ENCODE assay signal across 8 cellular contexts in the genomic region with DNA sequence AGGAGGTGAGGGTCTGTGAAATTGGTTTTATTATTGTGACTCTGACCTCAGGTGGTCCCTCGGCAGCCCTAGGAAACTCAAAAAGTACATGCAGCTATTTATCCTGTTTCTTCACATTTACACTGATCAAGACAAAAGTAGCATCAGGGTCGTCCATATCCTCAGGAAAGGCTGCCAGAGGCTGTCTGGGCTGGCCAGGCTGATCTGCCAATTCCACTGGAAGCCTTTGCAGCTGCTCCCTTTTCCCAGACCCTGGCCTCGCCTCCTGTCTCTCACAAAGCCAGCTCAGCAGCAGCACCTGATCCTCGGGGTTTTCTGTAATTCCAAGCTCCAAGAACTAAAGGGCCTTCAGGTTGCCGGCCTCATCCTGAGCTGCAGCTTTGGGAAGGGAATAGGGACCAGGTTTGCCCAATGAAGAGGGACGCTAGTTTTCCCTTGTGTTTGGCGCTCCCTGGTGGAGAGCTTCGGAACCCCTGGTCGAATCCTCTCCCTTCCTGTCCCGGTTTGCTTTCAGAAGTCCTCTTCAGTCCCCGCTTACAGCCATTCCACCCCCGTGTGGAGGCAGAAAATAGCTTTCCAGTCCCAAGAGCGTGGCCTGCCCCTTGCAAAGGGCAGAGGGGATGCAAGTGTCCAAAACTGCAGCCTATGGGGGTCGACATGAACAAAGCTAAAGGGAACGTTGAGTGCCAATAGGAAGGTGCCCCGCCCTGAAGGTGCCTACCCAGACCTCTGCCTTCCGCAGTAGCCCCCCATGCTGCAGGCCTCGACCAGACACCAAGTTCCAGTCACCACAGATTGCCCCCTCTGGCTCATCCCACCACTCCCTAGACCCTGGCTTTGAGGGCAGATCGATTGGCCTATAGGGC. TPM values are rescaled to one million over a fixed set of nuclear protein-coding genes. Genes with fewer than 3 reads are reported as not detected.
A peak's percentile ranks its signal among the peaks of the same experiment; 100 is the strongest.
DNase-seq lines count a peak whose midpoint lies in the region; ATAC-seq lines count a peak whose summit lies in the region.

No MANE protein-coding gene starts in this region.

- H3K27me3 Mint-ChIP-seq in stimulated activated memory B cell treated with anti-CD40 and anti-IgM and Interleukin-4, amounts not matched to agents 10 μg/mL and 1 μg/mL and 100 μg/mL, for 72 hours = peaks cover 8% of the 10 kb centered on the region

- ATAC-seq in stimulated activated memory B cell treated with anti-CD40 and anti-IgM and Interleukin-4, amounts not matched to agents 10 μg/mL and 1 μg/mL and 100 μg/mL, for 72 hours = no peak

- peaks cover 4% of the 10 kb centered on the region for H3K9me3 Mint-ChIP-seq in stimulated activated memory B cell treated with anti-CD40 and anti-IgM and Interleukin-4, amounts not matched to agents 10 μg/mL and 1 μg/mL and 100 μg/mL, for 72 hours

- no peak overlapping the region for H3K4me3 Mint-ChIP-seq in stimulated activated memory B cell treated with anti-CD40 and anti-IgM and Interleukin-4, amounts not matched to agents 10 μg/mL and 1 μg/mL and 100 μg/mL, for 72 hours

- H3K4me1 Mint-ChIP-seq in stimulated activated memory B cell treated with anti-CD40 and anti-IgM and Interleukin-4, amounts not matched to agents 10 μg/mL and 1 μg/mL and 100 μg/mL, for 72 hours = peaks cover 7% of the 10 kb centered on the region

- H3K27ac Mint-ChIP-seq in stimulated activated memory B cell treated with anti-CD40 and anti-IgM and Interleukin-4, amounts not matched to agents 10 μg/mL and 1 μg/mL and 100 μg/mL, for 72 hours = no peak overlapping the region

- H3K36me3 Mint-ChIP-seq in stimulated activated memory B cell treated with anti-CD40 and anti-IgM and Interleukin-4, amounts not matched to agents 10 μg/mL and 1 μg/mL and 100 μg/mL, for 72 hours = no peaks in the 10 kb centered on the region

- DNase-seq in activated gamma-delta T cell treated with Interleukin-2 at 50 U/mL for 16 hours = peak; percentile 63
- no peak for DNase-seq in activated gamma-delta T cell (lab: John Stamatoyannopoulos, UW)
- peak; percentile 46 for DNase-seq in NCI-H69 (lab: John Stamatoyannopoulos, UW)
- DNase-seq in activated CD8-positive, alpha-beta memory T cell treated with anti-CD3 and anti-CD28 coated beads, Interleukin-2, amount 50 U/mL, for 1 hour (ENCODE audit: extremely low read depth) = peak; percentile 25
- DNase-seq in epidermal melanocyte (ENCODE audit: insufficient read length, low spot score) = peak; percentile 45
- DNase-seq in mucosa of gallbladder (ENCODE audit: low spot score) = peak; percentile 75
- peak; percentile 42 to 54 for DNase-seq in stimulated activated CD8-positive, alpha-beta memory T cell treated with anti-CD3 and anti-CD28 coated beads, Interleukin-7, amount 100 ng/mL, for 1 hour (ENCODE audit: low read depth in 2 of 2)

RNA-seq across cellular contexts. Expression of gene MFSD6L, which starts 13.4 kb away (rescaled TPM):
- total RNA-seq in mucosa of gallbladder = 2.9 TPM

RNA-seq across cellular contexts. Expression of gene SPDYE4, which starts 27.4 kb away (rescaled TPM):
- not detected for total RNA-seq in mucosa of gallbladder

RNA-seq across cellular contexts. Expression of gene CCDC42, which starts 41.1 kb away (rescaled TPM):
- total RNA-seq in mucosa of gallbladder = not detected
